Comparison of ENCODE assay signal across 12 cellular contexts in genomic region chr17:15669526-15669925, GRCh38. TPM values are rescaled to one million over a fixed set of nuclear protein-coding genes. Genes with fewer than 3 reads are reported as not detected.
DNase-seq lines count a peak whose midpoint lies in the region; ATAC-seq, FAIRE-seq and TF ChIP-seq lines count a peak whose summit lies in the region.
"Not testable (repeated sequence)": the region's sequence is repeated elsewhere in the genome, so short reads cannot be mapped to it uniquely, and the experiment has no call there.
"Had no signal": no experiment of that assay in that cellular context is flagged by ENCODE, and none has a peak within 500 bp of the region (broad histone marks: within the 10 kb centered on the region; RNA-seq: fewer than 3 reads in every experiment).

No MANE protein-coding gene starts in this region.

- BruUV-seq in PC-3 (replicated peaks; lab: Mats Ljungman, UMichigan); K562 (replicated peaks; lab: Mats Ljungman, UMichigan): not testable (repeated sequence)

- H3K4me3 Mint-ChIP-seq in endodermal cell = not testable (repeated sequence)

- not testable (repeated sequence) for H3K9me3 Mint-ChIP-seq in endodermal cell

- not testable (repeated sequence) for H3K79me2 ChIP-seq in PC-3 (ENCODE audit: low read length); K562 (ENCODE audit: control insufficient read depth, insufficient read depth, low read length)

- H4K20me1 ChIP-seq in PC-3 (ENCODE audit: low read length); K562 (replicated peaks; ENCODE audit: control insufficient read depth, insufficient read depth, low read length): not testable (repeated sequence)

- POLR2A ChIA-PET in A549 (lab: Yijun Ruan, JAX); PC-3 (lab: Charles Lee; ENCODE audit: unreplicated experiment); K562 (lab: Yijun Ruan, JAX): not testable (repeated sequence)

- in situ Hi-C loops in K562 (cut with MboI) = not testable (repeated sequence)

- not testable (repeated sequence) for H3F3A ChIP-seq in PC-3 (ENCODE audit: low read length, unreplicated experiment)

- peaks cover 14% of the 10 kb centered on the region for H3K36me3 Mint-ChIP-seq in endodermal cell (ENCODE audit: low read depth)

- not testable (repeated sequence) for H3K27me3 ChIP-seq in PC-3 (ENCODE audit: low read length); K562 (ENCODE audit: control insufficient read depth in 2 of 2, insufficient read depth in 2 of 2, low read length in 2 of 2); endodermal cell (ENCODE audit: control insufficient read depth, insufficient read depth, low read length, poor library complexity, severe bottlenecking); left ventricle myocardium inferior (ENCODE audit: low read depth); left lung; small intestine (ENCODE audit: control insufficient read depth in 2 of 2, insufficient read depth in 2 of 2, low read length in 2 of 2)

- not testable (repeated sequence) for TF ChIP-seq POLR2A in A549 (IDR thresholded peaks at IDR 0.05; ENCODE audit: low read length); GM12891 (IDR thresholded peaks at IDR 0.05; ENCODE audit: low read depth, low read length); K562 (conservative IDR thresholded peaks at IDR 0.05)

- not testable (repeated sequence) for H3K27me3 Mint-ChIP-seq in endodermal cell (ENCODE audit: insufficient read depth)

- H2AFZ ChIP-seq in PC-3 (ENCODE audit: low read length); K562 (ENCODE audit: low read depth, low read length): not testable (repeated sequence)

- H3K9ac ChIP-seq in PC-3 (ENCODE audit: low read length); K562 (ENCODE audit: insufficient read depth in 1 of 2, low read depth in 2 of 2, low read length in 2 of 2); endodermal cell (ENCODE audit: extremely low read depth, low read length, poor library complexity, severe bottlenecking): not testable (repeated sequence)

- not testable (repeated sequence) for TF ChIP-seq CTCF in A549 (IDR thresholded peaks at IDR 0.05); K562 (IDR thresholded peaks at IDR 0.05 in 2 of 3, conservative IDR thresholded peaks at IDR 0.05 in 1 of 3; ENCODE audit: insufficient read depth in 2 of 3, low read depth in 1 of 3, low read length in 3 of 3); left lung (IDR thresholded peaks at IDR 0.05)
- 0 out of 2 replicates have a peak, but pooled peaks have one; percentile 8 for TF ChIP-seq CTCF in PC-3 (conservative IDR thresholded peaks at IDR 0.05; ENCODE audit: low read depth, low read length)
- peak; percentile 18 for TF ChIP-seq CTCF in endodermal cell (conservative IDR thresholded peaks at IDR 0.05)
- peak; percentile 46 for TF ChIP-seq CTCF in left ventricle myocardium inferior (IDR thresholded peaks at IDR 0.05; ENCODE audit: borderline replicate concordance)

- not testable (repeated sequence) for H3K9me1 ChIP-seq in K562 (ENCODE audit: control insufficient read depth, insufficient read depth, low read length)

- 79% methylated on average over 5 of the region's 5 CpGs for WGBS in A549 (ENCODE audit: missing lambda C conversion rate)
- WGBS in K562 (ENCODE audit: insufficient coverage, low coverage, missing lambda C conversion rate) = 70% methylated on average over 1 of the region's 5 CpGs
- WGBS in endodermal cell (ENCODE audit: insufficient coverage in 1 of 2, insufficient read length in 1 of 2), 2 experiments = 74% methylated on average over 4 of the region's 5 CpGs; no CpG with 5 or more reads in 1 of the 2 experiments
- WGBS in small intestine, 3 donors = 59 to 69% (median 68%) methylated on average over 4 to 5 of the region's 5 CpGs

- CTCF ChIA-PET in A549 (lab: Yijun Ruan, JAX); PC-3 (lab: Charles Lee); K562 (lab: Yijun Ruan, JAX; ENCODE audit: low intra/inter-chr PET ratio): not testable (repeated sequence)

- not testable (repeated sequence) for TF ChIP-seq EP300 in A549 (IDR thresholded peaks at IDR 0.05); K562 (IDR thresholded peaks at IDR 0.05; ENCODE audit: low read length)

- not testable (repeated sequence) for H3K4me1 ChIP-seq in A549; PC-3 (ENCODE audit: insufficient read depth, low read length); K562 (replicated peaks in 1 of 2; ENCODE audit: control insufficient read depth in 2 of 2, insufficient read depth in 2 of 2, low read length in 2 of 2); endodermal cell (ENCODE audit: control insufficient read depth, insufficient read depth, low read length); left ventricle myocardium inferior; left lung; small intestine (ENCODE audit: control insufficient read depth in 2 of 2, insufficient read depth in 1 of 2, low read depth in 1 of 2, low read length in 1 of 2)

- not testable (repeated sequence) for H3K4me2 ChIP-seq in A549; PC-3 (ENCODE audit: low read length); K562 (ENCODE audit: insufficient read depth, low read length)

- not testable (repeated sequence) for TF ChIP-seq RAD21 in A549 (conservative IDR thresholded peaks at IDR 0.05 in 1 of 2, IDR thresholded peaks at IDR 0.05 in 1 of 2); K562 (CRISPR knock-in tag; conservative IDR thresholded peaks at IDR 0.05 in 1 of 2, IDR thresholded peaks at IDR 0.05 in 1 of 2)

- not testable (repeated sequence) for DNase-seq in A549 (ENCODE audit: low read depth in 1 of 2, low spot score in 1 of 2); GM12891 (ENCODE audit: insufficient read length, low spot score); PC-3; K562 (ENCODE audit: extremely low read depth in 1 of 4, low spot score in 3 of 4); endodermal cell; left ventricle myocardium inferior; left lung; small intestine

- H3K36me3 ChIP-seq in PC-3 (ENCODE audit: low read depth, low read length); K562 (ENCODE audit: control insufficient read depth, insufficient read depth, low read length); endodermal cell (ENCODE audit: control insufficient read depth, insufficient read depth, low read length); left ventricle myocardium inferior; left lung; small intestine (ENCODE audit: control insufficient read depth in 2 of 2, insufficient read depth in 2 of 2, low read length in 2 of 2): not testable (repeated sequence)

- ATAC-seq in A549 = 0 out of 6 replicates have a peak, but pooled peaks of 1 of the 2 experiments have one; percentile 54
- ATAC-seq in PC-3, K562: not testable (repeated sequence)
- peak; percentile 50 for ATAC-seq in left lung

- H3K9me3 ChIP-seq in A549; PC-3 (ENCODE audit: low read length); K562 (replicated peaks; ENCODE audit: control insufficient read depth, insufficient read depth, low read depth, low read length); endodermal cell (ENCODE audit: control insufficient read depth, low read length); left ventricle myocardium inferior (replicated peaks); left lung; small intestine (ENCODE audit: control insufficient read depth, low read depth): not testable (repeated sequence)

- FAIRE-seq in A549 (lab: Jason Lieb, UNC) = peak; percentile 88
- FAIRE-seq in GM12891 (lab: Jason Lieb, UNC) = peak; percentile 69
- FAIRE-seq in K562 (lab: Jason Lieb, UNC) = peak; percentile 29
- peak; percentile 10 for FAIRE-seq in small intestine (lab: Jason Lieb, UNC)

- not testable (repeated sequence) for H3K9me2 ChIP-seq in PC-3 (replicated peaks; ENCODE audit: low read length)

- not testable (repeated sequence) for H3K27ac Mint-ChIP-seq in endodermal cell

- not testable (repeated sequence) for H3K4me3 ChIP-seq in A549; PC-3 (ENCODE audit: low read length); K562; endodermal cell (ENCODE audit: low read length); left ventricle myocardium inferior; left lung; small intestine (ENCODE audit: low read depth in 1 of 2, low read length in 2 of 2)

- intact Hi-C loops in PC-3 (cut with micrococcal nuclease); K562 (cut with micrococcal nuclease); left ventricle myocardium inferior (cut with micrococcal nuclease); left lung (cut with DNase I): not testable (repeated sequence)

- not testable (repeated sequence) for H3K27ac ChIP-seq in A549; PC-3 (ENCODE audit: low read length); K562 (ENCODE audit: extremely low read depth, low read depth, low read length); endodermal cell (ENCODE audit: low read depth, low read length); left ventricle myocardium inferior (replicated peaks); left lung; small intestine (ENCODE audit: low read depth in 1 of 2, low read length in 1 of 2)

- not testable (repeated sequence) for H3K4me1 Mint-ChIP-seq in endodermal cell

RNA-seq across cellular contexts. Expression of gene TRIM16, which starts 14.6 kb away (rescaled TPM):
- polyA plus RNA-seq in A549 (2011; rRNA removed) (275 and 301 TPM in 2 replicates), A549 (2017; fragmentation: RNase III; extraction: RNeasy Plus Mini Kit Qiagen cat#74134 plus additional on column Dnase treatment) (293 to 322 TPM (median 297 TPM) in 3 replicates), K562 (2011; rRNA removed) (7.6 and 8.0 TPM in 2 replicates), K562 (2014; fragmentation: Illumina TruSeq; extraction: Trizol) (6.4 and 8.3 TPM in 2 replicates), K562 (2014; fragmentation: Nextera tagmentation; extraction: Ambion mirVana) (1 to 10 TPM; 3.5 to 4.1 TPM), K562 (2014; rRNA removed) (6.7 and 10.7 TPM in 2 replicates), small intestine (10 to 100 TPM; 16.5 to 22.2 (median 20.1) TPM)
- polyA plus RNA-seq in A549 (2012; cell fraction: cytosol; rRNA removed) = 218 and 250 TPM in 2 replicates
- 179 and 219 TPM in 2 replicates for polyA plus RNA-seq in A549 (2012; cell fraction: nucleus; rRNA removed)
- 352 and 361 TPM in 2 replicates for polyA minus RNA-seq in A549 (2011; rRNA and poly(A)+ RNA removed)
- polyA plus RNA-seq in GM12891 (2012; ENCODE audit: low read depth, missing spikeins) = 5.8 TPM
- total RNA-seq in PC-3 (2014; rRNA removed) (76.2 and 76.6 TPM in 2 replicates), K562 (2014; rRNA removed) (7.0 and 8.2 TPM in 2 replicates), K562 (2014; rRNA removed; fragmentation: Illumina TruSeq; extraction: Trizol) (9.2 and 10.3 TPM in 2 replicates), K562 (2015; rRNA removed; fragmentation: Illumina TruSeq; extraction: Trizol) (7.8 and 8.7 TPM in 2 replicates), K562 (2021) (8.2 and 9.2 TPM in 2 replicates), endodermal cell (10 to 100 TPM; 19.4 to 34.6 TPM), left ventricle myocardium inferior (30.4 TPM), left lung (10 to 100 TPM; 33.5 to 36.6 TPM)
- 30.2 and 38.0 TPM in 2 replicates for total RNA-seq in K562 (2011; cell fraction: chromatin; rRNA removed; ENCODE audit: low replicate concordance)
- 16.8 and 18.2 TPM in 2 replicates for total RNA-seq in K562 (2011; cell fraction: nucleolus; rRNA removed)
- total RNA-seq in K562 (2011; cell fraction: nucleoplasm; rRNA removed) = 20.8 and 26.6 TPM in 2 replicates
- 5.2 and 8.0 TPM in 2 replicates for polyA plus RNA-seq in K562 (2011; cell fraction: cytosol; rRNA removed)
- polyA plus RNA-seq in K562 (2011; cell fraction: nucleus; rRNA removed) = 10.4 and 11.9 TPM in 2 replicates
- polyA plus RNA-seq in K562 (2012) = 6.9 and 16.2 TPM in 2 replicates
- 18.3 and 26.4 TPM in 2 replicates for polyA minus RNA-seq in K562 (2011; rRNA and poly(A)+ RNA removed)
- 11.9 and 16.7 TPM in 2 replicates for polyA minus RNA-seq in K562 (2011; cell fraction: cytosol; rRNA and poly(A)+ RNA removed)
- 11.4 and 20.7 TPM in 2 replicates for polyA minus RNA-seq in K562 (2011; cell fraction: nucleus; rRNA and poly(A)+ RNA removed)
- 19.0 TPM for polyA plus RNA-seq in endodermal cell (2013, experiment 1 of 2)
- polyA plus RNA-seq in endodermal cell (2013, experiment 2 of 2) = 23.3 TPM

RNA-seq across cellular contexts. Expression of gene ZNF286A, which starts 30.0 kb away (rescaled TPM):
- polyA plus RNA-seq in A549 (2011; rRNA removed) (40.5 and 49.6 TPM in 2 replicates), A549 (2017; fragmentation: RNase III; extraction: RNeasy Plus Mini Kit Qiagen cat#74134 plus additional on column Dnase treatment) (34.4 to 43.8 TPM (median 43.4 TPM) in 3 replicates), K562 (2011; rRNA removed) (10.1 and 10.2 TPM in 2 replicates), K562 (2014; fragmentation: Illumina TruSeq; extraction: Trizol) (16.7 and 18.4 TPM in 2 replicates), K562 (2014; fragmentation: Nextera tagmentation; extraction: Ambion mirVana) (10 to 100 TPM in 1 of 2 experiments, 1 to 10 TPM in 1; 9.0 to 10.1 TPM), K562 (2014; rRNA removed) (15.6 and 16.6 TPM in 2 replicates), small intestine (1 to 10 TPM; 2.2 to 6.2 (median 2.5) TPM)
- 21.3 and 25.7 TPM in 2 replicates for polyA plus RNA-seq in A549 (2012; cell fraction: cytosol; rRNA removed)
- polyA plus RNA-seq in A549 (2012; cell fraction: nucleus; rRNA removed) = 8.8 and 10.7 TPM in 2 replicates
- polyA minus RNA-seq in A549 (2011; rRNA and poly(A)+ RNA removed) = 21.2 and 27.1 TPM in 2 replicates
- 6.6 TPM for polyA plus RNA-seq in GM12891 (2012; ENCODE audit: low read depth, missing spikeins)
- total RNA-seq in PC-3 (2014; rRNA removed) (49.6 and 94.1 TPM in 2 replicates), K562 (2014; rRNA removed) (14.5 and 15.5 TPM in 2 replicates), K562 (2014; rRNA removed; fragmentation: Illumina TruSeq; extraction: Trizol) (23.1 and 23.4 TPM in 2 replicates), K562 (2015; rRNA removed; fragmentation: Illumina TruSeq; extraction: Trizol) (19.7 and 22.5 TPM in 2 replicates), K562 (2021) (16.8 and 21.5 TPM in 2 replicates), endodermal cell (10 to 100 TPM; 75.1 to 81.2 TPM), left ventricle myocardium inferior (10.8 TPM), left lung (10 to 100 TPM; 16.3 to 17.3 TPM)
- 19.1 and 34.5 TPM in 2 replicates for total RNA-seq in K562 (2011; cell fraction: chromatin; rRNA removed; ENCODE audit: low replicate concordance)
- 13.6 and 14.5 TPM in 2 replicates for total RNA-seq in K562 (2011; cell fraction: nucleolus; rRNA removed)
- total RNA-seq in K562 (2011; cell fraction: nucleoplasm; rRNA removed) = 11.7 and 19.0 TPM in 2 replicates
- polyA plus RNA-seq in K562 (2011; cell fraction: cytosol; rRNA removed) = 5.3 and 6.1 TPM in 2 replicates
- polyA plus RNA-seq in K562 (2011; cell fraction: nucleus; rRNA removed) = 7.6 and 8.5 TPM in 2 replicates
- 5.3 and 6.3 TPM in 2 replicates for polyA plus RNA-seq in K562 (2012)
- polyA minus RNA-seq in K562 (2011; rRNA and poly(A)+ RNA removed) = 29.2 and 29.8 TPM in 2 replicates
- 5.7 and 9.3 TPM in 2 replicates for polyA minus RNA-seq in K562 (2011; cell fraction: cytosol; rRNA and poly(A)+ RNA removed)
- 7.8 and 12.6 TPM in 2 replicates for polyA minus RNA-seq in K562 (2011; cell fraction: nucleus; rRNA and poly(A)+ RNA removed)
- polyA plus RNA-seq in endodermal cell (2013, experiment 1 of 2) = 61.2 TPM
- 62.7 TPM for polyA plus RNA-seq in endodermal cell (2013, experiment 2 of 2)

RNA-seq across cellular contexts. Expression of gene FBXW10B, which starts 50.0 kb away (rescaled TPM):
- polyA plus RNA-seq in A549 (2011; rRNA removed) = 9.6 and 10.4 TPM in 2 replicates
- polyA plus RNA-seq in A549 (2012; cell fraction: cytosol; rRNA removed) = 4.7 and 5.8 TPM in 2 replicates
- 36.0 and 53.9 TPM in 2 replicates for polyA plus RNA-seq in A549 (2012; cell fraction: nucleus; rRNA removed)
- polyA plus RNA-seq in A549 (2017; fragmentation: RNase III; extraction: RNeasy Plus Mini Kit Qiagen cat#74134 plus additional on column Dnase treatment) = 14.3 to 19.5 TPM (median 15.3 TPM) in 3 replicates
- polyA minus RNA-seq in A549 (2011; rRNA and poly(A)+ RNA removed) = 37.1 and 37.8 TPM in 2 replicates
- polyA plus RNA-seq in GM12891 (2012; ENCODE audit: low read depth, missing spikeins) = not detected
- 7.0 and 7.2 TPM in 2 replicates for total RNA-seq in PC-3 (2014; rRNA removed)
- 0.21 and 1.0 TPM in 2 replicates for total RNA-seq in K562 (2011; cell fraction: chromatin; rRNA removed; ENCODE audit: low replicate concordance)
- total RNA-seq in K562 (2011; cell fraction: nucleolus; rRNA removed) = not detected in 2 replicates
- total RNA-seq in K562 (2011; cell fraction: nucleoplasm; rRNA removed) = not detected in 2 replicates
- total RNA-seq in K562 (2014; rRNA removed) = 0.18 TPM in 1 of 2 replicates, not detected in the other
- total RNA-seq in K562 (2014; rRNA removed; fragmentation: Illumina TruSeq; extraction: Trizol) = 0.33 TPM in 1 of 2 replicates, not detected in the other
- not detected in 2 replicates for total RNA-seq in K562 (2015; rRNA removed; fragmentation: Illumina TruSeq; extraction: Trizol)
- 0.13 TPM in 1 of 2 replicates, not detected in the other for total RNA-seq in K562 (2021)
- polyA plus RNA-seq in K562 (2011; rRNA removed) = 0.11 and 0.18 TPM in 2 replicates
- polyA plus RNA-seq in K562 (2011; cell fraction: cytosol; rRNA removed) = 0.29 TPM in 1 of 2 replicates, not detected in the other
- polyA plus RNA-seq in K562 (2011; cell fraction: nucleus; rRNA removed) = 0.26 and 0.87 TPM in 2 replicates
- polyA plus RNA-seq in K562 (2012) = 0.11 and 0.22 TPM in 2 replicates
- polyA plus RNA-seq in K562 (2014; fragmentation: Illumina TruSeq; extraction: Trizol) = not detected in 2 replicates
- not detected for polyA plus RNA-seq in K562 (2014; fragmentation: Nextera tagmentation; extraction: Ambion mirVana)
- 1.3 TPM in 1 of 2 replicates, not detected in the other for polyA plus RNA-seq in K562 (2014; rRNA removed)
- polyA minus RNA-seq in K562 (2011; rRNA and poly(A)+ RNA removed) = 0.12 TPM in 1 of 2 replicates, not detected in the other
- polyA minus RNA-seq in K562 (2011; cell fraction: cytosol; rRNA and poly(A)+ RNA removed) = not detected in 2 replicates
- polyA minus RNA-seq in K562 (2011; cell fraction: nucleus; rRNA and poly(A)+ RNA removed) = 0.33 TPM in 1 of 2 replicates, not detected in the other
- total RNA-seq in endodermal cell = under 1 TPM in 1 of 2 donors, not detected in 1; 0.55 TPM
- 0.25 TPM for polyA plus RNA-seq in endodermal cell (2013, experiment 1 of 2)
- 0.70 TPM for polyA plus RNA-seq in endodermal cell (2013, experiment 2 of 2)
- 1.0 TPM for total RNA-seq in left ventricle myocardium inferior
- total RNA-seq in left lung = 1 to 10 TPM; 1.4 to 1.5 TPM
- polyA plus RNA-seq in small intestine = 1 to 10 TPM in 1 of 3 donors, under 1 TPM in 1, not detected in 1; 0.81 to 1.0 TPM
- total RNA-seq: H9 had no signal
- polyA plus RNA-seq: CD8-positive, alpha-beta memory T cell; GM23338; IgD-negative memory B cell had no signal
